In genomic region chr19:36152061-36152885, GRCh38 we compare ENCODE assay signal across 10 cellular contexts. TPM values are rescaled to one million over a fixed set of nuclear protein-coding genes. Genes with fewer than 3 reads are reported as not detected.
A peak's percentile ranks its signal among the peaks of the same experiment; 100 is the strongest.
DNase-seq lines count a peak whose midpoint lies in the region; ATAC-seq and TF ChIP-seq lines count a peak whose summit lies in the region.
"Had no signal": no experiment of that assay in that cellular context is flagged by ENCODE, and none has a peak within 500 bp of the region (broad histone marks: within the 10 kb centered on the region; RNA-seq: fewer than 3 reads in every experiment).

Gene COX7A1, minus strand, starts transcription at chr19:36152447. Its CDS starts 40 bp downstream, at chr19:36152407.

- H3K36me3 Mint-ChIP-seq in activated CD4-positive, alpha-beta memory T cell treated with anti-CD3 and anti-CD28 coated beads for 36 hours: peaks cover 20% of the 10 kb centered on the region

- WGBS in esophagus, 2 donors: 57 to 64% methylated on average over 53 to 54 of the region's 54 CpGs
- 98% methylated on average over 51 of the region's 54 CpGs for WGBS in mesenchymal stem cell
- 1 to 20% methylated on average over 19 to 41 of the region's 54 CpGs for WGBS in testis, 2 donors

- H3K27me3 ChIP-seq in Panc1 (ENCODE audit: control insufficient read depth, insufficient read depth, low read length): no peaks in the 10 kb centered on the region
- H3K27me3 ChIP-seq in esophagus (ENCODE audit: control insufficient read depth in 1 of 2, insufficient read depth in 2 of 2, low read length in 2 of 2): no peaks in the 10 kb centered on the region
- H3K27me3 ChIP-seq in mesenchymal stem cell (ENCODE audit: control insufficient read depth in 1 of 2, insufficient read depth in 1 of 2, low read length in 2 of 2): no peaks in the 10 kb centered on the region
- no peaks in the 10 kb centered on the region for H3K27me3 ChIP-seq in testis

- no peak within 1 kb of the TSS for H2BK5ac ChIP-seq in mesenchymal stem cell (ENCODE audit: low read depth, low read length, poor library complexity, severe bottlenecking)

- H2BK120ac ChIP-seq in mesenchymal stem cell (ENCODE audit: low read depth, low read length): no peak within 1 kb of the TSS

- H2BK15ac ChIP-seq in mesenchymal stem cell (ENCODE audit: low read depth, poor library complexity, severe bottlenecking): no peak within 1 kb of the TSS

- no peak within 1 kb of the TSS for H3K14ac ChIP-seq in mesenchymal stem cell (ENCODE audit: low read length in 2 of 2)

- peaks cover 24% of the 10 kb centered on the region for H3K79me1 ChIP-seq in mesenchymal stem cell (replicated peaks; ENCODE audit: low read length, poor library complexity, severe bottlenecking)

- peak within 1 kb of the TSS; percentile 95 for H3K9ac ChIP-seq in mesenchymal stem cell (ENCODE audit: low read length)

- BruUV-seq in Panc1 (replicated peaks; lab: Mats Ljungman, UMichigan): no TSS peak

- no peaks in the 10 kb centered on the region for H3K27me3 Mint-ChIP-seq in activated CD4-positive, alpha-beta memory T cell treated with anti-CD3 and anti-CD28 coated beads for 36 hours

- H3K18ac ChIP-seq in mesenchymal stem cell (ENCODE audit: low read depth in 1 of 2, low read length in 2 of 2): no peak within 1 kb of the TSS

- in situ Hi-C loops in Panc1 (cut with HindIII; ENCODE audit: low pct_unique_long_range_greater_than_20kb, low sequenced_read_pairs): no loop called here

- H4K91ac ChIP-seq in mesenchymal stem cell (ENCODE audit: low read length): no peak within 1 kb of the TSS

- CTCF ChIA-PET in Panc1 (lab: Charles Lee): interaction anchor here (0.7 to 1.0 kb wide), 2 partner anchors 11 to 24 kb away, joined by 3 to 4 read pairs; no protein-coding TSS in a partner anchor
- CTCF ChIA-PET in activated CD4-positive, alpha-beta memory T cell treated with anti-CD3 and anti-CD28 coated beads for 36 hours (lab: Charles Lee): interaction anchor here (2.3 kb wide), 1 partner anchor 24 kb away, joined by 9 read pairs; no protein-coding TSS in a partner anchor

- H3K4me1 Mint-ChIP-seq in activated CD4-positive, alpha-beta memory T cell treated with anti-CD3 and anti-CD28 coated beads for 36 hours (ENCODE audit: low read depth): peaks cover 6% of the 10 kb centered on the region

- TF ChIP-seq CTCF in Panc1 (IDR thresholded peaks at IDR 0.05): no peak
- no peak for TF ChIP-seq CTCF in testis (IDR thresholded peaks at IDR 0.05)

- no peak within 1 kb of the TSS for H3K23ac ChIP-seq in mesenchymal stem cell (ENCODE audit: low read length in 2 of 2)

- no peak within 1 kb of the TSS for H3K27ac Mint-ChIP-seq in activated CD4-positive, alpha-beta memory T cell treated with anti-CD3 and anti-CD28 coated beads for 36 hours

- no peak within 1 kb of the TSS for H3K4me3 ChIP-seq in Panc1 (ENCODE audit: low read depth in 2 of 2, low read length in 2 of 2)
- H3K4me3 ChIP-seq in esophagus (ENCODE audit: low read depth in 1 of 2, low read length in 2 of 2): peak within 1 kb of the TSS; percentile 41 to 45
- peak within 1 kb of the TSS in 1 of 2 experiments; percentile 83 for H3K4me3 ChIP-seq in mesenchymal stem cell (ENCODE audit: insufficient read depth in 1 of 2, low read depth in 1 of 2, low read length in 2 of 2)
- H3K4me3 ChIP-seq in testis: peak within 1 kb of the TSS; percentile 61 to 72
- H3K4me3 ChIP-seq: HAP-1 had no signal

- no peaks in the 10 kb centered on the region for H3K4me1 ChIP-seq in Panc1 (ENCODE audit: control insufficient read depth, insufficient read depth, low read length)
- peaks cover 2 to 10% of the 10 kb centered on the region in 2 donors for H3K4me1 ChIP-seq in esophagus (ENCODE audit: control insufficient read depth in 2 of 2, insufficient read depth in 2 of 2, low read length in 1 of 2)
- H3K4me1 ChIP-seq in mesenchymal stem cell (ENCODE audit: control insufficient read depth, insufficient read depth, low read depth, low read length): peaks cover 6% of the 10 kb centered on the region
- H3K4me1 ChIP-seq in testis: peaks cover 14% of the 10 kb centered on the region
- H3K4me1 ChIP-seq: HAP-1 had no signal

- H3K36me3 ChIP-seq in Panc1 (ENCODE audit: control insufficient read depth, insufficient read depth, low read length): no peaks in the 10 kb centered on the region
- peaks cover 3 to 22% of the 10 kb centered on the region in 2 donors for H3K36me3 ChIP-seq in esophagus (ENCODE audit: control insufficient read depth in 2 of 2, insufficient read depth in 2 of 2, low read length in 1 of 2)
- H3K36me3 ChIP-seq in mesenchymal stem cell (ENCODE audit: control insufficient read depth in 1 of 2, insufficient read depth in 2 of 2, low read depth in 1 of 2, low read length in 2 of 2): peaks cover 34 to 63% of the 10 kb centered on the region in 2 experiments
- no peaks in the 10 kb centered on the region for H3K36me3 ChIP-seq in testis (ENCODE audit: low read depth, missing control alignments)

- intact Hi-C loops in Panc1 (cut with micrococcal nuclease; ENCODE audit: unreplicated experiment): no loop called here
- intact Hi-C loops in testis (cut with DNase I; ENCODE audit: low total_unique reads): no loop called here
- intact Hi-C loops in activated CD4-positive, alpha-beta memory T cell treated with anti-CD3 and anti-CD28 coated beads for 36 hours (cut with micrococcal nuclease): no loop called here

- POLR2A ChIA-PET in Panc1 (lab: Charles Lee): interaction anchor here (0.6 to 0.7 kb wide), 2 partner anchors 22 to 42 kb away, joined by 3 read pairs; no protein-coding TSS in a partner anchor
- POLR2A ChIA-PET in activated CD4-positive, alpha-beta memory T cell treated with anti-CD3 and anti-CD28 coated beads for 36 hours (lab: Charles Lee): interaction anchor here (0.6 kb wide), 1 partner anchor 19 kb away, joined by 3 read pairs; no protein-coding TSS in a partner anchor

- no peak within 1 kb of the TSS for H3K4me2 ChIP-seq in mesenchymal stem cell (ENCODE audit: low read length, poor library complexity, severe bottlenecking)

- no peak within 1 kb of the TSS for H2AK5ac ChIP-seq in mesenchymal stem cell (ENCODE audit: low read length, severe bottlenecking)

- H3K9me3 ChIP-seq in Panc1 (ENCODE audit: control insufficient read depth, insufficient read depth, low read depth, low read length) (no peaks in the 10 kb centered on the region), esophagus (ENCODE audit: control insufficient read depth in 2 of 2, insufficient read depth in 1 of 2, low read depth in 1 of 2, low read length in 1 of 2) (no peaks in the 10 kb centered on the region), mesenchymal stem cell (ENCODE audit: control insufficient read depth, low read length) (no peaks in the 10 kb centered on the region), testis (no peaks in the 10 kb centered on the region)
- H3K9me3 ChIP-seq: HAP-1 had no signal

- H4K8ac ChIP-seq in mesenchymal stem cell (ENCODE audit: low read length): no peak within 1 kb of the TSS

- TF ChIP-seq POLR2A in testis (IDR thresholded peaks at IDR 0.05): no peak

- H2BK12ac ChIP-seq in mesenchymal stem cell (ENCODE audit: low read length in 2 of 2): no peak within 1 kb of the TSS

- no peak for DNase-seq in Panc1 (ENCODE audit: low read depth, low spot score)
- DNase-seq in mesenchymal stem cell: no peak
- DNase-seq in testis: peak; percentile 77
- no peak for DNase-seq in activated CD4-positive, alpha-beta memory T cell treated with anti-CD3 and anti-CD28 coated beads for 36 hours
- DNase-seq in midbrain (lab: John Stamatoyannopoulos, UW): no peak
- no peak for DNase-seq in NOMO-1 treated with DMSO at 0.1 percent for 48 hours (lab: John Stamatoyannopoulos, UW; ENCODE audit: unreplicated experiment)
- DNase-seq: KG1 had no signal

- no peaks in the 10 kb centered on the region for H3K9me3 Mint-ChIP-seq in activated CD4-positive, alpha-beta memory T cell treated with anti-CD3 and anti-CD28 coated beads for 36 hours

- no peak within 1 kb of the TSS for H3K4me3 Mint-ChIP-seq in activated CD4-positive, alpha-beta memory T cell treated with anti-CD3 and anti-CD28 coated beads for 36 hours

- H3K27ac ChIP-seq in Panc1 (ENCODE audit: low read length) (no peak within 1 kb of the TSS), esophagus (ENCODE audit: low read depth in 2 of 2, low read length in 1 of 2) (peak within 1 kb of the TSS; percentile 81 to 98), mesenchymal stem cell (ENCODE audit: low read length, poor library complexity, severe bottlenecking) (no peak within 1 kb of the TSS), testis (peak within 1 kb of the TSS; percentile 92 to 96)

- H3K4ac ChIP-seq in mesenchymal stem cell (ENCODE audit: low read depth in 1 of 2, low read length in 2 of 2): no peak within 1 kb of the TSS

- ATAC-seq in Panc1: 0 out of 2 replicates have a peak, but pooled peaks have one; percentile 3
- ATAC-seq in HG02885 (IDR thresholded peaks at IDR 0.05; ENCODE audit: poor library complexity, unreplicated experiment): no peak

- no peak within 1 kb of the TSS for H2AFZ ChIP-seq in mesenchymal stem cell (ENCODE audit: low read depth, low read length)

RNA-seq across cellular contexts. Expression of gene COX7A1, which starts in this region (rescaled TPM):
- total RNA-seq in Panc1 (2021; ENCODE audit: unreplicated experiment) (0.33 TPM), testis (1 to 10 TPM in 1 of 2 donors, under 1 TPM in 1; 0.79 to 4.8 TPM)
- polyA plus RNA-seq in Panc1 (2012; ENCODE audit: insufficient read length): not detected
- polyA plus RNA-seq in esophagus (10 to 100 TPM; 17.3 to 22.9 TPM), testis (ENCODE audit: insufficient read depth, low read depth, low replicate concordance) (25.4 TPM)
- not detected for polyA plus RNA-seq in mesenchymal stem cell (2013, experiment 1 of 2)
- not detected for polyA plus RNA-seq in mesenchymal stem cell (2013, experiment 2 of 2)
- total RNA-seq in activated CD4-positive, alpha-beta memory T cell treated with anti-CD3 and anti-CD28 coated beads for 36 hours: not detected

Comparison
In these comparisons a context has a peak if more than half of its experiments do, and no peak if none do; other contexts are left out.
1. Peak in ATAC-seq in Panc1; RNA of the gene not detected or under 1 TPM.
2. H3K27ac ChIP-seq: peak in esophagus (2 of 2) and testis (2 of 2); none in Panc1 (single experiment) and mesenchymal stem cell (single experiment).
3. H3K4me3 ChIP-seq: peak in esophagus (2 of 2) and testis (2 of 2); none in Panc1 (0 of 2).